Comparison of ENCODE assay signal across 1 cellular context in genomic region chr7:130242198-130243014, GRCh38.
TF ChIP-seq lines count a peak whose summit lies in the region.

No MANE protein-coding gene starts in this region.

TF ChIP-seq in GM12878, 131 proteins besides CTCF, POLR2A, EP300 and RAD21:
- TF ChIP-seq, protein P1, sequence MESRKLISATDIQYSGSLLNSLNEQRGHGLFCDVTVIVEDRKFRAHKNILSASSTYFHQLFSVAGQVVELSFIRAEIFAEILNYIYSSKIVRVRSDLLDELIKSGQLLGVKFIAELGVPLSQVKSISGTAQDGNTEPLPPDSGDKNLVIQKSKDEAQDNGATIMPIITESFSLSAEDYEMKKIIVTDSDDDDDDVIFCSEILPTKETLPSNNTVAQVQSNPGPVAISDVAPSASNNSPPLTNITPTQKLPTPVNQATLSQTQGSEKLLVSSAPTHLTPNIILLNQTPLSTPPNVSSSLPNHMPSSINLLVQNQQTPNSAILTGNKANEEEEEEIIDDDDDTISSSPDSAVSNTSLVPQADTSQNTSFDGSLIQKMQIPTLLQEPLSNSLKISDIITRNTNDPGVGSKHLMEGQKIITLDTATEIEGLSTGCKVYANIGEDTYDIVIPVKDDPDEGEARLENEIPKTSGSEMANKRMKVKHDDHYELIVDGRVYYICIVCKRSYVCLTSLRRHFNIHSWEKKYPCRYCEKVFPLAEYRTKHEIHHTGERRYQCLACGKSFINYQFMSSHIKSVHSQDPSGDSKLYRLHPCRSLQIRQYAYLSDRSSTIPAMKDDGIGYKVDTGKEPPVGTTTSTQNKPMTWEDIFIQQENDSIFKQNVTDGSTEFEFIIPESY (IDR thresholded peaks at IDR 0.05) = no peak
- TF ChIP-seq SMC3 (IDR thresholded peaks at IDR 0.05; ENCODE audit: borderline replicate concordance, low read length) (peak; percentile 92), CBX5 (IDR thresholded peaks at IDR 0.05; ENCODE audit: low read depth) (peak; percentile 62; the same call in 1 of the 2 replicates), BMI1 (IDR thresholded peaks at IDR 0.05; ENCODE audit: borderline replicate concordance) (no peak), E2F8 (IDR thresholded peaks at IDR 0.05; ENCODE audit: low read depth, partially characterized antibody) (no peak), YY1 (IDR thresholded peaks at IDR 0.05; ENCODE audit: low read depth, low read length) (peak; percentile 76), SREBF2 (IDR thresholded peaks at IDR 0.05; ENCODE audit: low read length) (no peak), IRF4 (IDR thresholded peaks at IDR 0.05; ENCODE audit: low read depth, low read length) (0 out of 2 replicates have a peak, but pooled peaks have one; percentile 36), RUNX3 (IDR thresholded peaks at IDR 0.05; ENCODE audit: low read length) (peak; percentile 57; the same call in 1 of the 2 replicates), FOXM1 (IDR thresholded peaks at IDR 0.05; ENCODE audit: low read depth, low read length) (0 out of 2 replicates have a peak, but pooled peaks have one; percentile 24)
TF ChIP-seq in GM12878: peak in this region for 6.
